ENCODE assay signal across 8 cellular contexts in genomic region chr5:65926276-65926761, GRCh38. TPM values are rescaled to one million over a fixed set of nuclear protein-coding genes. Genes with fewer than 3 reads are reported as not detected.
DNase-seq lines count a peak whose midpoint lies in the region; ATAC-seq and TF ChIP-seq lines count a peak whose summit lies in the region.

Gene ERBIN (plus strand): TSS chr5:65926575. CDS start chr5:65992719, 66,144 bp downstream.

- under 1% methylated on average over 42 of the region's 44 CpGs for WGBS in right cardiac atrium

- no peak for TF ChIP-seq CTCF in KMS-11 (conservative IDR thresholded peaks at IDR 0.05; ENCODE audit: low read depth, low read length)
- TF ChIP-seq CTCF in ascending aorta (IDR thresholded peaks at IDR 0.05): no peak
- TF ChIP-seq CTCF in vagina (IDR thresholded peaks at IDR 0.05): no peak

- no peaks in the 10 kb centered on the region for H4K20me1 ChIP-seq in KMS-11 (ENCODE audit: insufficient read depth)

- peak in 1 of 2 donors; percentile 60 for TF ChIP-seq POLR2A in vagina (IDR thresholded peaks at IDR 0.05)

- H3K4me1 ChIP-seq in KMS-11 (ENCODE audit: low read depth, poor library complexity, severe bottlenecking) (peaks cover 41% of the 10 kb centered on the region), ascending aorta (peaks cover 0 to 9% of the 10 kb centered on the region in 2 donors), right cardiac atrium (ENCODE audit: control insufficient read depth, insufficient read depth, low read length) (no peaks in the 10 kb centered on the region), vagina (peaks cover 32% of the 10 kb centered on the region)

- no peaks in the 10 kb centered on the region for H3K9me3 ChIP-seq in ascending aorta
- no peaks in the 10 kb centered on the region for H3K9me3 ChIP-seq in right cardiac atrium (ENCODE audit: control insufficient read depth, low read length)
- H3K9me3 ChIP-seq in vagina: no peaks in the 10 kb centered on the region

- H3K36me3 ChIP-seq in KMS-11 (ENCODE audit: insufficient read depth): no peaks in the 10 kb centered on the region
- H3K36me3 ChIP-seq in ascending aorta: no peaks in the 10 kb centered on the region
- no peaks in the 10 kb centered on the region for H3K36me3 ChIP-seq in vagina

- no peaks in the 10 kb centered on the region for H3K27me3 ChIP-seq in KMS-11 (ENCODE audit: insufficient read depth, low read depth)
- no peaks in the 10 kb centered on the region for H3K27me3 ChIP-seq in ascending aorta
- no peaks in the 10 kb centered on the region for H3K27me3 ChIP-seq in right cardiac atrium (ENCODE audit: control insufficient read depth, insufficient read depth)
- no peaks in the 10 kb centered on the region for H3K27me3 ChIP-seq in vagina

- peak within 1 kb of the TSS; percentile 88 for H2AFZ ChIP-seq in KMS-11 (ENCODE audit: low read depth)

- H3K27ac ChIP-seq in KMS-11: peak within 1 kb of the TSS; percentile 96
- H3K27ac ChIP-seq in ascending aorta: peak within 1 kb of the TSS; percentile 98 to 100
- H3K27ac ChIP-seq in right cardiac atrium (ENCODE audit: low read length): peak within 1 kb of the TSS; percentile 99
- H3K27ac ChIP-seq in vagina: peak within 1 kb of the TSS; percentile 95

- peak; percentile 27 for ATAC-seq in GM21737 (IDR thresholded peaks at IDR 0.05; ENCODE audit: unreplicated experiment)
- peak; percentile 70 to 79 for ATAC-seq in right cardiac atrium

- intact Hi-C loops in ascending aorta (cut with DNase I): loop anchor here (5.0 to 10.0 kb wide), 2 partner anchors 202 to 889 kb away; partner anchors contain the start of genes NLN and SGTB
- intact Hi-C loops in right cardiac atrium (cut with DNase I): loop anchor here in 2 of 4 donors (10.0 kb wide), 2 partner anchors 142 to 218 kb away; partner anchors contain the start of gene SREK1 (in 1 of the 2)
- intact Hi-C loops in vagina (cut with DNase I): loop anchor here (2.0 kb wide), 1 partner anchor 218 kb away; the partner anchor contains the start of gene SREK1

- peaks cover 52% of the 10 kb centered on the region for H3K79me2 ChIP-seq in KMS-11 (ENCODE audit: insufficient read depth, low read depth)

- peak within 1 kb of the TSS; percentile 87 for H3K4me2 ChIP-seq in KMS-11

- DNase-seq in EH (ENCODE audit: low read depth) (peak; percentile 91), T-helper 22 cell (ENCODE audit: low read depth) (peak; percentile 71), ascending aorta (ENCODE audit: low spot score in 2 of 2) (peak; percentile 42 to 85), right cardiac atrium (peak; percentile 82 to 91 (median 90)), renal cortical epithelial cell (ENCODE audit: low read depth) (peak; percentile 77), vagina (ENCODE audit: extremely low spot score in 2 of 2) (no peak)

- H3K4me3 ChIP-seq in KMS-11 (IDR thresholded peaks at IDR 0.05; ENCODE audit: insufficient read depth, low read depth, low read length): peak within 1 kb of the TSS; percentile 48
- peak within 1 kb of the TSS; percentile 97 to 99 for H3K4me3 ChIP-seq in ascending aorta
- peak within 1 kb of the TSS; percentile 74 for H3K4me3 ChIP-seq in right cardiac atrium (ENCODE audit: low read length)
- peak within 1 kb of the TSS; percentile 67 to 88 for H3K4me3 ChIP-seq in vagina

- H3K9ac ChIP-seq in KMS-11: peak within 1 kb of the TSS; percentile 93

RNA-seq across cellular contexts. Expression of gene ERBIN, which starts in this region (rescaled TPM):
- total RNA-seq in ascending aorta (12.0 TPM), right cardiac atrium (10 to 100 TPM; 42.3 to 47.9 (median 43.3) TPM), renal cortical epithelial cell (104 and 108 TPM in 2 replicates), vagina (52.3 TPM)
- polyA plus RNA-seq in right cardiac atrium: 11.8 TPM

Comparison
In these comparisons a context has a peak if more than half of its experiments do, and no peak if none do; other contexts are left out.
1. DNase-seq: peak in EH (single experiment), T-helper 22 cell (single experiment), ascending aorta (2 of 2), right cardiac atrium (3 of 3) and renal cortical epithelial cell (single experiment); none in vagina (0 of 2).
2. H3K4me3 ChIP-seq: peak in every context shown above with its lines; median percentile 98 in ascending aorta; 78 in vagina; 74 in right cardiac atrium; 48 in KMS-11.
3. Peak in every context shown above with its lines, with median percentiles within 50 percentile points of each other: H3K27ac ChIP-seq.